ENCODE assay signal across 30 cellular contexts in genomic region chr3:122742234-122742633, GRCh38.
DNase-seq lines count a peak whose midpoint lies in the region; ATAC-seq, FAIRE-seq and TF ChIP-seq lines count a peak whose summit lies in the region.
"Had no signal": no experiment of that assay in that cellular context is flagged by ENCODE, and none has a peak within 500 bp of the region (broad histone marks: within the 10 kb centered on the region; RNA-seq: fewer than 3 reads in every experiment).

No MANE protein-coding gene starts in this region.

- peak; percentile 37 for FAIRE-seq in endometrium (lab: Jason Lieb, UNC)
- FAIRE-seq: A549, D721Med had no signal

- CTCF ChIA-PET in HEK293 (lab: Yijun Ruan, JAX) (no interaction called here), HEK293T (lab: Yijun Ruan, JAX) (no interaction called here)

- H3K27ac ChIP-seq in HEK293 (ENCODE audit: extremely low read depth, low read depth, low read length): no peak overlapping the region
- H3K27ac ChIP-seq: 22Rv1; A549; BLaER1; BLaER1 treated with 17β-estradiol and CSF1 and Interleukin-3, amounts not matched to agents 10 nM and 100 nM; C4-2B had no signal

- no peak for ATAC-seq in HG03108 (IDR thresholded peaks at IDR 0.05; ENCODE audit: unreplicated experiment)
- ATAC-seq: A549; CD8-positive, alpha-beta T cell had no signal

- H3K4me3 ChIP-seq in HEK293 (ENCODE audit: low read depth, low read length): no peak overlapping the region
- H3K4me3 ChIP-seq: A549; BLaER1; BLaER1 treated with 17β-estradiol and CSF1 and Interleukin-3, amounts not matched to agents 10 nM and 100 nM had no signal

- H3K36me3 ChIP-seq in HEK293 (ENCODE audit: control insufficient read depth in 2 of 2, insufficient read depth in 1 of 2, low read length in 2 of 2): peaks cover 0 to 13% of the 10 kb centered on the region in 2 experiments; a peak in 1 of 3 replicates

- no peaks in the 10 kb centered on the region for H3K4me1 ChIP-seq in HEK293 (ENCODE audit: control insufficient read depth, insufficient read depth, low read length)
- H3K4me1 ChIP-seq: BE2C; BLaER1; BLaER1 treated with 17β-estradiol and CSF1 and Interleukin-3, amounts not matched to agents 10 nM and 100 nM; Caco-2 had no signal

- H3K9me3 ChIP-seq in HEK293 (ENCODE audit: control insufficient read depth, insufficient read depth, low read depth, low read length): no peaks in the 10 kb centered on the region
- H3K9me3 ChIP-seq: A549, BE2C, Caco-2 had no signal

- TF ChIP-seq CTCF in HEK293 (tag by site-specific recombination; IDR thresholded peaks at IDR 0.05): no peak

- POLR2A ChIA-PET in HEK293 (lab: Yijun Ruan, JAX): no interaction called here
- POLR2A ChIA-PET in HEK293T (lab: Yijun Ruan, JAX): no interaction called here

- DNase-seq in HEK293T (ENCODE audit: extremely low spot score): no peak
- DNase-seq: 8988T; ACHN; AML-193; BE2C; C1 segment of cervical spinal cord; Caco-2; Calu3; CD4-positive, alpha-beta memory T cell; CD4-positive, alpha-beta T cell; CD4-positive, CD25-positive, alpha-beta regulatory T cell; CD8-positive, alpha-beta memory T cell; CD8-positive, alpha-beta T cell; COR-L47; DMS 273 treated with DMSO at 0.1 percent for 48 hours; DMS153; DMS53; DMS79; DMS79 treated with DMSO at 0.1 percent for 48 hours; DND-41; EL had no signal

TF ChIP-seq in HEK293, 187 proteins besides CTCF, POLR2A, EP300 and RAD21 (continues in another document):
- TF ChIP-seq PRDM1 (tag by site-specific recombination; IDR thresholded peaks at IDR 0.05) (no peak), ZNF280C (tag by site-specific recombination; IDR thresholded peaks at IDR 0.05) (no peak), ZNF148 (tag by site-specific recombination; IDR thresholded peaks at IDR 0.05; ENCODE audit: borderline replicate concordance) (no peak), FEZF1 (tag by site-specific recombination; IDR thresholded peaks at IDR 0.05) (no peak), ZBTB6 (tag by site-specific recombination; IDR thresholded peaks at IDR 0.05) (no peak)

TF ChIP-seq in HEK293T, 16 proteins besides CTCF, POLR2A, EP300 and RAD21:
- TF ChIP-seq TARDBP (IDR thresholded peaks at IDR 0.05) (no peak), NFRKB (IDR thresholded peaks at IDR 0.05) (no peak), LEF1 (IDR thresholded peaks at IDR 0.05; ENCODE audit: borderline replicate concordance) (no peak), ZNF384 (IDR thresholded peaks at IDR 0.05) (no peak), BHLHE40 (IDR thresholded peaks at IDR 0.05; ENCODE audit: borderline replicate concordance) (no peak), ELF4 (IDR thresholded peaks at IDR 0.05) (no peak)
TF ChIP-seq in HEK293T: peak in this region for 0.
